ENCODE assay signal across 9 cellular contexts in the genomic region with DNA sequence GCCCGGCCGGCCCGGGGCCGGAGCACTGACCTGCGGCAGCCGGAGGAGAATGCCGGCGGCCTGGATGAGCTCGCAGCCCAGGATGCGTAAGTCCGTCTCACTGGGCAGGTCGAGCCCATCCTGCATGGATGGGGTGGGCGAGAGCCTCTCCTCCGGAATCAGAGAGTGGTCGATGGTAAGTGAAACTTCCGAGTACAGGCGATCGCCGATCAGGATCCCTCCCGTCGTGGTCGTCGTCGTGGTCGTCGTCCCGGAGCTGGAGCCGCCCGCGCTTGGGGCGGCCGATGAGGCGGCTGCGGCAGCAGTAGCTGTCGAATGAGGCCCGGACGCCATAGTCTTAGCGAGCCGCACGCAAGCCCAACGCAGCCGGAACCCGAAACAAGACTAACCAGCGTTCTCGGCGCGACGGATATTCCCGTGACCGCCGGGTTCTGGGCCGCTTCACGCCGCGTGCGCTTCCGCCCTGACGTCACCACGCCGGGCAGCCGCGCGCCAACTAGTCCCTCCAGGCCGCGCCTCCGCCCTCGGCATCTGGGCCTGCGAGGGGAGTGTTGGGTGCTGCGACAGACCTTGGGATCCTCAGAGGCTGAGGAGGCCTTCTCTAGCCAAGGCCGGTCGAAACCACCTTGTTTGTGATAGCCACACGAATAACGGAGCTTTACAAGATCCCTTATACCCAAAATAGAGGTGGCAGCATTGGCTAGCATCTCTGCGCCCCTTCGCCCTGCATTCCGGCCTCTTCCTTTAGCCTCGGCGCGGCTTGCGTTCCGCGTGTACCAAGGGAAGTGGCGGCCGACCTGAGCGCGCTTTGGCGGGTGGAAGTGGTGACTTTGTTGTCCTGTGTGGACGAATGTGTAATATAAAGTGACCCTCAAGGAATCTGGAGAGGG. TPM values are rescaled to one million over a fixed set of nuclear protein-coding genes. Genes with fewer than 3 reads are reported as not detected.
A peak's percentile ranks its signal among the peaks of the same experiment; 100 is the strongest.
DNase-seq lines count a peak whose midpoint lies in the region; ATAC-seq, FAIRE-seq and TF ChIP-seq lines count a peak whose summit lies in the region.
"Had no signal": no experiment of that assay in that cellular context is flagged by ENCODE, and none has a peak within 500 bp of the region (broad histone marks: within the 10 kb centered on the region; RNA-seq: fewer than 3 reads in every experiment).

Gene CCNL1, minus strand, starts transcription at position 386 of the 890 bp plus-strand sequence. Its CDS starts 53 bp downstream, at position 333.

- FAIRE-seq in GM19239 (lab: Jason Lieb, UNC) (peak; percentile 92), kidney (lab: Jason Lieb, UNC) (no peak)
- FAIRE-seq: islet of Langerhans had no signal

- ATAC-seq in HG03442 (IDR thresholded peaks at IDR 0.05; ENCODE audit: unreplicated experiment), result peak; percentile 75

- peaks cover 48% of the 10 kb centered on the region for H3K36me3 ChIP-seq in BE2C
- peaks cover 14 to 31% of the 10 kb centered on the region in 2 donors for H3K36me3 ChIP-seq in kidney (ENCODE audit: control insufficient read depth in 1 of 2, insufficient read depth in 2 of 2, low read length in 2 of 2)

- H3K4me3 ChIP-seq in BE2C (ENCODE audit: low read depth, low read length), result peak within 1 kb of the TSS; percentile 98
- H3K4me3 ChIP-seq in kidney (ENCODE audit: low read length in 2 of 2), result peak within 1 kb of the TSS; percentile 77 to 96

- DNase-seq in BE2C (peak; percentile 95), GM19239 (ENCODE audit: insufficient read length, low spot score) (peak; percentile 63), NCI-H510A treated with DMSO at 0.1 percent for 48 hours (lab: John Stamatoyannopoulos, UW) (peak; percentile 89), cerebellum (ENCODE audit: low spot score) (peak; percentile 92), kidney (peak; percentile 99)
- peak; percentile 90 to 91 for DNase-seq in activated CD4-positive, alpha-beta T cell treated with anti-CD3 and anti-CD28 coated beads for 24 hours (ENCODE audit: low read depth in 2 of 2)
- DNase-seq in stimulated activated CD4-positive, alpha-beta T cell treated with anti-CD3 and anti-CD28 coated beads, Interleukin-15, amount 100 ng/mL, for 1 hour (ENCODE audit: low read depth in 1 of 2, low spot score in 1 of 2), result peak; percentile 92 to 95

- no peak for TF ChIP-seq CTCF in BE2C (IDR thresholded peaks at IDR 0.05; ENCODE audit: low read depth, low read length)
- TF ChIP-seq CTCF in kidney (IDR thresholded peaks at IDR 0.05; ENCODE audit: borderline replicate concordance, extremely low read depth, insufficient read depth), result peak; percentile 9

- H3K9me3 ChIP-seq in BE2C, result no peaks in the 10 kb centered on the region
- H3K9me3 ChIP-seq in kidney (ENCODE audit: control insufficient read depth in 1 of 2, low read length in 2 of 2), result no peaks in the 10 kb centered on the region

- peak within 1 kb of the TSS; percentile 100 for H3K27ac ChIP-seq in kidney (ENCODE audit: low read depth in 2 of 2, low read length in 2 of 2)

- H3K27me3 ChIP-seq in BE2C, result no peaks in the 10 kb centered on the region

- intact Hi-C loops in kidney (cut with DNase I), result no loop called here

- H3K4me1 ChIP-seq in BE2C (peaks cover 11% of the 10 kb centered on the region), kidney (ENCODE audit: control insufficient read depth in 1 of 2, insufficient read depth in 1 of 2, low read depth in 1 of 2, low read length in 2 of 2) (peaks cover 17 to 33% of the 10 kb centered on the region in 2 donors)

- H3K9ac ChIP-seq in kidney (ENCODE audit: low read length in 2 of 2), result peak within 1 kb of the TSS; percentile 100

RNA-seq across cellular contexts. Expression of gene CCNL1, which starts in this region (rescaled TPM):
- polyA plus RNA-seq in BE2C (2012; ENCODE audit: insufficient read depth, insufficient read length, low read depth), result 76.2 TPM
- 139 TPM for total RNA-seq in cerebellum
- total RNA-seq in kidney, result 104 TPM
- polyA plus RNA-seq in kidney (ENCODE audit: insufficient read depth, low read depth, low replicate concordance), result 41.7 TPM

Comparison
In these comparisons a context has a peak if more than half of its experiments do, and no peak if none do; other contexts are left out.
1. Peak in every context shown above with its lines: DNase-seq, ATAC-seq, H3K4me3 ChIP-seq and H3K27ac ChIP-seq.